ENCODE assay signal across 24 cellular contexts in genomic region chr19:19530889-19531288, GRCh38. TPM values are rescaled to one million over a fixed set of nuclear protein-coding genes. Genes with fewer than 3 reads are reported as not detected.
DNase-seq lines count a peak whose midpoint lies in the region; ATAC-seq and TF ChIP-seq lines count a peak whose summit lies in the region.
"Had no signal": no experiment of that assay in that cellular context is flagged by ENCODE, and none has a peak within 500 bp of the region (broad histone marks: within the 10 kb centered on the region; RNA-seq: fewer than 3 reads in every experiment).

No MANE protein-coding gene starts in this region.

- no peak overlapping the region for H3K27ac ChIP-seq in mesenchymal stem cell (ENCODE audit: low read length, poor library complexity, severe bottlenecking)
- H3K27ac ChIP-seq in WERI-Rb-1: no peak overlapping the region
- H3K27ac ChIP-seq: C4-2B, lower lobe of right lung, PC-9, uterus had no signal

- no peak overlapping the region for H2BK15ac ChIP-seq in mesenchymal stem cell (ENCODE audit: low read depth, poor library complexity, severe bottlenecking)

- H3K14ac ChIP-seq in mesenchymal stem cell (ENCODE audit: low read length in 2 of 2): no peak overlapping the region

- no peaks in the 10 kb centered on the region for H3K27me3 Mint-ChIP-seq in stimulated activated naive CD8-positive, alpha-beta T cell treated with anti-CD3 and anti-CD28 coated beads, Interleukin-15, Interleukin-2, amounts not matched to agents 100 ng/mL and 50 ng/mL, for 24 hours
- no peaks in the 10 kb centered on the region for H3K27me3 Mint-ChIP-seq in activated T-helper 17 cell treated with anti-CD3 and anti-CD28 coated beads, Interleukin-2, amount 50 U/mL, for 72 hours
- H3K27me3 Mint-ChIP-seq: activated naive CD8-positive, alpha-beta T cell had no signal

- H2BK5ac ChIP-seq in mesenchymal stem cell (ENCODE audit: low read depth, low read length, poor library complexity, severe bottlenecking): no peak overlapping the region

- H3K23ac ChIP-seq in mesenchymal stem cell (ENCODE audit: low read length in 2 of 2): no peak overlapping the region

- WGBS in mesenchymal stem cell: 91% methylated on average over 4 of the region's 4 CpGs

- H3K4me1 Mint-ChIP-seq in stimulated activated naive CD8-positive, alpha-beta T cell treated with anti-CD3 and anti-CD28 coated beads, Interleukin-15, Interleukin-2, amounts not matched to agents 100 ng/mL and 50 ng/mL, for 24 hours (ENCODE audit: low read depth): peaks cover 9% of the 10 kb centered on the region
- H3K4me1 Mint-ChIP-seq in activated T-helper 17 cell treated with anti-CD3 and anti-CD28 coated beads, Interleukin-2, amount 50 U/mL, for 72 hours: peaks cover 6% of the 10 kb centered on the region

- no peak overlapping the region for H3K18ac ChIP-seq in mesenchymal stem cell (ENCODE audit: low read depth in 1 of 2, low read length in 2 of 2)

- H3K4me3 ChIP-seq in mesenchymal stem cell (ENCODE audit: insufficient read depth in 1 of 2, low read depth in 1 of 2, low read length in 2 of 2): no peak overlapping the region
- H3K4me3 ChIP-seq in WERI-Rb-1 (ENCODE audit: low read depth, low read length): no peak overlapping the region
- H3K4me3 ChIP-seq: lower lobe of right lung, PC-9, smooth muscle cell, uterus had no signal

- ATAC-seq in stimulated activated naive CD8-positive, alpha-beta T cell treated with anti-CD3 and anti-CD28 coated beads, Interleukin-15, Interleukin-2, amounts not matched to agents 100 U/mL and 50 U/mL, for 24 hours: no peak
- no peak for ATAC-seq in activated T-helper 17 cell treated with anti-CD3 and anti-CD28 coated beads, Interleukin-2, amount 50 U/mL, for 72 hours (replicated peaks)
- ATAC-seq in GM18511 (IDR thresholded peaks at IDR 0.05; ENCODE audit: unreplicated experiment) (no peak), HG03039 (IDR thresholded peaks at IDR 0.05; ENCODE audit: unreplicated experiment) (no peak)
- ATAC-seq: lower lobe of right lung had no signal

- H3K27me3 ChIP-seq in mesenchymal stem cell (ENCODE audit: control insufficient read depth in 1 of 2, insufficient read depth in 1 of 2, low read length in 2 of 2) (no peaks in the 10 kb centered on the region), WERI-Rb-1 (ENCODE audit: insufficient read depth, low read depth, severe bottlenecking) (no peaks in the 10 kb centered on the region)
- H3K27me3 ChIP-seq: uterus had no signal

- H3K9me3 Mint-ChIP-seq in stimulated activated naive CD8-positive, alpha-beta T cell treated with anti-CD3 and anti-CD28 coated beads, Interleukin-15, Interleukin-2, amounts not matched to agents 100 ng/mL and 50 ng/mL, for 24 hours: no peaks in the 10 kb centered on the region
- H3K9me3 Mint-ChIP-seq in activated T-helper 17 cell treated with anti-CD3 and anti-CD28 coated beads, Interleukin-2, amount 50 U/mL, for 72 hours: no peaks in the 10 kb centered on the region

- no peak overlapping the region for H3K4ac ChIP-seq in mesenchymal stem cell (ENCODE audit: low read depth in 1 of 2, low read length in 2 of 2)

- H3K4me2 ChIP-seq in mesenchymal stem cell (ENCODE audit: low read length, poor library complexity, severe bottlenecking): no peak overlapping the region
- H3K4me2 ChIP-seq: PC-9, smooth muscle cell had no signal

- no peak overlapping the region for H2BK12ac ChIP-seq in mesenchymal stem cell (ENCODE audit: low read length in 2 of 2)

- H2BK120ac ChIP-seq in mesenchymal stem cell (ENCODE audit: low read depth, low read length): no peak overlapping the region

- H3K4me1 ChIP-seq in mesenchymal stem cell (ENCODE audit: control insufficient read depth, insufficient read depth, low read depth, low read length): peaks cover 25% of the 10 kb centered on the region

- no peak overlapping the region for H2AK5ac ChIP-seq in mesenchymal stem cell (ENCODE audit: low read length, severe bottlenecking)

- H2AFZ ChIP-seq in mesenchymal stem cell (ENCODE audit: low read depth, low read length): no peak overlapping the region
- H2AFZ ChIP-seq: PC-9 had no signal

- H3K9me3 ChIP-seq in mesenchymal stem cell (ENCODE audit: control insufficient read depth, low read length): no peaks in the 10 kb centered on the region
- no peaks in the 10 kb centered on the region for H3K9me3 ChIP-seq in WERI-Rb-1 (ENCODE audit: severe bottlenecking)
- H3K9me3 ChIP-seq: lower lobe of right lung, uterus had no signal

- TF ChIP-seq CTCF in WERI-Rb-1 (IDR thresholded peaks at IDR 0.05; ENCODE audit: low read depth, low read length): no peak

- peaks cover 14% of the 10 kb centered on the region for H3K79me1 ChIP-seq in mesenchymal stem cell (replicated peaks; ENCODE audit: low read length, poor library complexity, severe bottlenecking)

- DNase-seq in stimulated activated naive CD8-positive, alpha-beta T cell treated with anti-CD3 and anti-CD28 coated beads, Interleukin-15, Interleukin-2, amounts not matched to agents 100 U/mL and 50 U/mL, for 24 hours: no peak
- no peak for DNase-seq in mesenchymal stem cell
- DNase-seq in WERI-Rb-1: no peak
- DNase-seq: DMS 273 treated with DMSO at 0.1 percent for 48 hours; KG1; lower lobe of right lung; MM.1S; NCI-H1417 treated with DMSO at 0.1 percent for 48 hours; NCI-H510A treated with DMSO at 0.1 percent for 48 hours; NK-92 treated with Interleukin-12 subunit alpha and Interleukin-12 subunit beta, amount 100 ng/mL, for 24 hours; PC-9; retina; SHP77; stimulated activated CD4-positive, alpha-beta T cell treated with anti-CD3 and anti-CD28 coated beads, Interleukin-2, amount 100 ng/mL, for 24 hours; uterus had no signal

- H3K36me3 Mint-ChIP-seq in stimulated activated naive CD8-positive, alpha-beta T cell treated with anti-CD3 and anti-CD28 coated beads, Interleukin-15, Interleukin-2, amounts not matched to agents 100 ng/mL and 50 ng/mL, for 24 hours (ENCODE audit: low read depth): peaks cover 8% of the 10 kb centered on the region
- peaks cover 22% of the 10 kb centered on the region for H3K36me3 Mint-ChIP-seq in activated T-helper 17 cell treated with anti-CD3 and anti-CD28 coated beads, Interleukin-2, amount 50 U/mL, for 72 hours (ENCODE audit: low read depth)
- H3K36me3 Mint-ChIP-seq: activated naive CD8-positive, alpha-beta T cell had no signal

- H3K27ac Mint-ChIP-seq in stimulated activated naive CD8-positive, alpha-beta T cell treated with anti-CD3 and anti-CD28 coated beads, Interleukin-15, Interleukin-2, amounts not matched to agents 100 ng/mL and 50 ng/mL, for 24 hours: peak overlapping the region; percentile 76
- peak overlapping the region; percentile 76 for H3K27ac Mint-ChIP-seq in activated T-helper 17 cell treated with anti-CD3 and anti-CD28 coated beads, Interleukin-2, amount 50 U/mL, for 72 hours
- H3K27ac Mint-ChIP-seq: activated naive CD8-positive, alpha-beta T cell had no signal

- no peak overlapping the region for H3K4me3 Mint-ChIP-seq in stimulated activated naive CD8-positive, alpha-beta T cell treated with anti-CD3 and anti-CD28 coated beads, Interleukin-15, Interleukin-2, amounts not matched to agents 100 ng/mL and 50 ng/mL, for 24 hours
- no peak overlapping the region for H3K4me3 Mint-ChIP-seq in activated T-helper 17 cell treated with anti-CD3 and anti-CD28 coated beads, Interleukin-2, amount 50 U/mL, for 72 hours
- H3K4me3 Mint-ChIP-seq: activated naive CD8-positive, alpha-beta T cell had no signal

- peak overlapping the region; percentile 5 for H3K9ac ChIP-seq in mesenchymal stem cell (ENCODE audit: low read length)

- H4K8ac ChIP-seq in mesenchymal stem cell (ENCODE audit: low read length): no peak overlapping the region

- no peak overlapping the region for H4K91ac ChIP-seq in mesenchymal stem cell (ENCODE audit: low read length)

- peaks cover 20 to 58% of the 10 kb centered on the region in 2 experiments for H3K36me3 ChIP-seq in mesenchymal stem cell (ENCODE audit: control insufficient read depth in 1 of 2, insufficient read depth in 2 of 2, low read depth in 1 of 2, low read length in 2 of 2)
- peaks cover 18% of the 10 kb centered on the region for H3K36me3 ChIP-seq in WERI-Rb-1
- H3K36me3 ChIP-seq: uterus had no signal

RNA-seq across cellular contexts. Expression of gene YJEFN3, which starts 2.2 kb away (rescaled TPM):
- total RNA-seq in activated T-helper 17 cell treated with anti-CD3 and anti-CD28 coated beads, Interleukin-2, amount 50 U/mL, for 72 hours: 10 to 100 TPM in 1 of 2 donors, 1 to 10 TPM in 1; 6.7 to 10.3 TPM
- polyA plus RNA-seq in mesenchymal stem cell (2013, experiment 1 of 2): 2.1 TPM
- 1.7 TPM for polyA plus RNA-seq in mesenchymal stem cell (2013, experiment 2 of 2)

RNA-seq across cellular contexts. Expression of gene CILP2, which starts 7.2 kb away (rescaled TPM):
- total RNA-seq in activated T-helper 17 cell treated with anti-CD3 and anti-CD28 coated beads, Interleukin-2, amount 50 U/mL, for 72 hours: under 1 TPM; 0.26 to 0.97 TPM
- polyA plus RNA-seq in mesenchymal stem cell (2013, experiment 1 of 2): 0.32 TPM
- polyA plus RNA-seq in mesenchymal stem cell (2013, experiment 2 of 2): 0.23 TPM
- total RNA-seq: HT1080, kidney epithelial cell had no signal

RNA-seq across cellular contexts. Expression of gene NDUFA13, which starts 14.9 kb away (rescaled TPM):
- total RNA-seq in activated T-helper 17 cell treated with anti-CD3 and anti-CD28 coated beads, Interleukin-2, amount 50 U/mL, for 72 hours: 100 to 1,000 TPM; 276 to 397 TPM
- polyA plus RNA-seq in mesenchymal stem cell (2013, experiment 1 of 2): 201 TPM
- 201 TPM for polyA plus RNA-seq in mesenchymal stem cell (2013, experiment 2 of 2)

RNA-seq across cellular contexts. Expression of gene TSSK6, which starts 15.5 kb away (rescaled TPM):
- 1 to 10 TPM; 4.1 to 4.5 TPM for total RNA-seq in activated T-helper 17 cell treated with anti-CD3 and anti-CD28 coated beads, Interleukin-2, amount 50 U/mL, for 72 hours
- 0.61 TPM for polyA plus RNA-seq in mesenchymal stem cell (2013, experiment 1 of 2)
- 0.66 TPM for polyA plus RNA-seq in mesenchymal stem cell (2013, experiment 2 of 2)
